In genomic region chr6:159134701-159135364, GRCh38 we compare ENCODE assay signal across 9 cellular contexts. TPM values are rescaled to one million over a fixed set of nuclear protein-coding genes. Genes with fewer than 3 reads are reported as not detected.
DNase-seq lines count a peak whose midpoint lies in the region; ATAC-seq and TF ChIP-seq lines count a peak whose summit lies in the region.
"Had no signal": no experiment of that assay in that cellular context is flagged by ENCODE, and none has a peak within 500 bp of the region (broad histone marks: within the 10 kb centered on the region; RNA-seq: fewer than 3 reads in every experiment).

No MANE protein-coding gene starts in this region.

- H3K36me3 Mint-ChIP-seq in glutamatergic neuron (ENCODE audit: unreplicated experiment): no peaks in the 10 kb centered on the region

- in situ Hi-C loops in Caki2 (cut with HindIII; ENCODE audit: low pct_unique_long_range_greater_than_20kb, low sequenced_read_pairs): no loop called here

- H3K9me3 Mint-ChIP-seq in glutamatergic neuron (ENCODE audit: unreplicated experiment): no peaks in the 10 kb centered on the region

- no peak for TF ChIP-seq POLR2A in prostate gland (IDR thresholded peaks at IDR 0.05)

- intact Hi-C loops in prostate gland (cut with DNase I): no loop called here

- no peaks in the 10 kb centered on the region for H3K36me3 ChIP-seq in prostate gland

- H3K4me3 ChIP-seq in prostate gland: no peak overlapping the region

- WGBS in prostate gland: 30% methylated on average over 9 of the region's 9 CpGs

- H3K27ac Mint-ChIP-seq in glutamatergic neuron (ENCODE audit: unreplicated experiment): no peak overlapping the region

- H3K4me1 ChIP-seq in prostate gland (replicated peaks): no peaks in the 10 kb centered on the region

- H3K27ac ChIP-seq in prostate gland: no peak overlapping the region

- DNase-seq in Caki2 (ENCODE audit: low read depth) (peak; percentile 14), M059J (ENCODE audit: low read depth) (peak; percentile 59), SK-N-DZ (ENCODE audit: low spot score) (peak; percentile 45), glutamatergic neuron (peak; percentile 81), prostate gland (ENCODE audit: low spot score) (peak; percentile 53), NCI-H1048 (lab: John Stamatoyannopoulos, UW) (no peak)
- peak; percentile 8 to 54 (median 40) for DNase-seq in activated naive CD4-positive, alpha-beta T cell (lab: John Stamatoyannopoulos, UW)

- H3K4me1 Mint-ChIP-seq in glutamatergic neuron (ENCODE audit: low read depth, unreplicated experiment): peaks cover 4% of the 10 kb centered on the region

- H3K27me3 ChIP-seq in prostate gland (replicated peaks; ENCODE audit: insufficient read depth): no peaks in the 10 kb centered on the region

- TF ChIP-seq CTCF in glutamatergic neuron (IDR thresholded peaks at IDR 0.05; ENCODE audit: partially characterized antibody, unreplicated experiment) (peak; percentile 90), prostate gland (IDR thresholded peaks at IDR 0.05) (peak; percentile 60 to 88 (median 78))

- peak; percentile 68 for ATAC-seq in GM21367 (IDR thresholded peaks at IDR 0.05; ENCODE audit: unreplicated experiment)

- H3K4me3 Mint-ChIP-seq in glutamatergic neuron (ENCODE audit: unreplicated experiment): no peak overlapping the region

- no peaks in the 10 kb centered on the region for H3K9me3 ChIP-seq in prostate gland

- H3K27me3 Mint-ChIP-seq in glutamatergic neuron (ENCODE audit: unreplicated experiment): no peaks in the 10 kb centered on the region

RNA-seq across cellular contexts. Expression of gene FNDC1, which starts 34.4 kb away (rescaled TPM):
- total RNA-seq in Caki2 (2014; rRNA removed; shearing (Covaris generic); ENCODE audit: low replicate concordance): not detected in 2 replicates
- total RNA-seq in M059J (2014; rRNA removed; shearing (Covaris generic)): not detected in 2 replicates
- polyA plus RNA-seq in SK-N-DZ (2014; cell fraction: cytosol; rRNA removed): not detected in 2 replicates
- polyA plus RNA-seq in SK-N-DZ (2014; cell fraction: nucleus; rRNA removed): not detected in 2 replicates
- 0.88 TPM for total RNA-seq in glutamatergic neuron (ENCODE audit: unreplicated experiment)
- under 1 TPM; 0.09 to 0.51 TPM for total RNA-seq in prostate gland
- total RNA-seq: T-helper 2 cell treated with Interferon-gamma antibody and Interleukin-4, amounts not matched to agents 100 ng/mL and 5 ng/mL, for 36 hours had no signal
